ENCODE assay signal across 13 cellular contexts in genomic region chr11:27234961-27235360, GRCh38.
"Had no signal": no experiment of that assay in that cellular context is flagged by ENCODE, and none has a peak within 500 bp of the region (broad histone marks: within the 10 kb centered on the region; RNA-seq: fewer than 3 reads in every experiment).

No MANE protein-coding gene starts in this region.

- H3K9me3 ChIP-seq: prostate gland, thoracic aorta had no signal

- H3K4me1 Mint-ChIP-seq: activated naive CD4-positive, alpha-beta T cell treated with anti-CD3 and anti-CD28 coated beads, Interleukin-2, amount 10 ng/mL, durations not matched to agents 7 days and 5 days; naive thymus-derived CD8-positive, alpha-beta T cell; stimulated activated naive CD8-positive, alpha-beta T cell treated with anti-CD3 and anti-CD28 coated beads, Interleukin-15, amount 100 ng/mL, for 72 hours had no signal

- H3K27ac ChIP-seq: prostate gland, thoracic aorta had no signal

- H3K4me3 Mint-ChIP-seq: activated naive CD4-positive, alpha-beta T cell treated with anti-CD3 and anti-CD28 coated beads, Interleukin-2, amount 10 ng/mL, durations not matched to agents 7 days and 5 days; effector memory CD8-positive, alpha-beta T cell; naive thymus-derived CD8-positive, alpha-beta T cell; stimulated activated naive CD8-positive, alpha-beta T cell treated with anti-CD3 and anti-CD28 coated beads, Interleukin-15, amount 100 ng/mL, for 72 hours had no signal

- H3K27ac Mint-ChIP-seq: activated naive CD4-positive, alpha-beta T cell treated with anti-CD3 and anti-CD28 coated beads, Interleukin-2, amount 10 ng/mL, durations not matched to agents 7 days and 5 days; activated T-helper 2 cell treated with anti-CD3 and anti-CD28 coated beads, Interferon-gamma antibody, Interleukin-2, Interleukin-4, amounts not matched to agents 10 μg/mL and 5 μg/mL and 100 μg/mL, durations not matched to agents 14 hours and 24 hours and 36 hours; effector memory CD8-positive, alpha-beta T cell; naive thymus-derived CD8-positive, alpha-beta T cell; stimulated activated naive CD8-positive, alpha-beta T cell treated with anti-CD3 and anti-CD28 coated beads, Interleukin-15, amount 100 ng/mL, for 72 hours had no signal

- ATAC-seq: effector memory CD8-positive, alpha-beta T cell; naive thymus-derived CD8-positive, alpha-beta T cell; stimulated activated naive CD8-positive, alpha-beta T cell treated with anti-CD3 and anti-CD28 coated beads, Interleukin-15, amount 100 ng/mL, for 72 hours had no signal

- H3K9me3 Mint-ChIP-seq: activated naive CD4-positive, alpha-beta T cell treated with anti-CD3 and anti-CD28 coated beads, Interleukin-2, amount 10 ng/mL, durations not matched to agents 7 days and 5 days; activated T-helper 2 cell treated with anti-CD3 and anti-CD28 coated beads, Interferon-gamma antibody, Interleukin-2, Interleukin-4, amounts not matched to agents 10 μg/mL and 5 μg/mL and 100 μg/mL, durations not matched to agents 14 hours and 24 hours and 36 hours; effector memory CD8-positive, alpha-beta T cell; naive thymus-derived CD8-positive, alpha-beta T cell; stimulated activated naive CD8-positive, alpha-beta T cell treated with anti-CD3 and anti-CD28 coated beads, Interleukin-15, amount 100 ng/mL, for 72 hours had no signal

- H3K4me1 ChIP-seq: prostate gland had no signal

- DNase-seq: activated naive CD4-positive, alpha-beta T cell treated with anti-CD3 and anti-CD28 coated beads, Interleukin-2, amount 10 ng/mL, durations not matched to agents 7 days and 5 days; central memory CD4-positive, alpha-beta T cell; effector memory CD8-positive, alpha-beta T cell; naive thymus-derived CD8-positive, alpha-beta T cell; occipital lobe; stimulated activated CD4-positive, alpha-beta T cell treated with anti-CD3 and anti-CD28 coated beads, Interleukin-12 subunit alpha, Interleukin-12 subunit beta, amount 100 ng/mL, for 4 hours; stimulated activated CD4-positive, alpha-beta T cell treated with anti-CD3 and anti-CD28 coated beads, Interleukin-4, amount 100 ng/mL, for 1 hour; stimulated activated CD8-positive, alpha-beta memory T cell treated with anti-CD3 and anti-CD28 coated beads, Interleukin-4, amount 100 ng/mL, for 48 hours; stimulated activated naive CD8-positive, alpha-beta T cell treated with anti-CD3 and anti-CD28 coated beads, Interleukin-15, amount 100 ng/mL, for 72 hours had no signal

- H3K36me3 Mint-ChIP-seq: activated naive CD4-positive, alpha-beta T cell treated with anti-CD3 and anti-CD28 coated beads, Interleukin-2, amount 10 ng/mL, durations not matched to agents 7 days and 5 days; naive thymus-derived CD8-positive, alpha-beta T cell had no signal

- H3K4me3 ChIP-seq: lung, prostate gland, thoracic aorta had no signal

- H3K36me3 ChIP-seq: prostate gland, thoracic aorta had no signal
